Comparison of ENCODE assay signal across 11 cellular contexts in genomic region chr5:1437452-1437851, GRCh38. TPM values are rescaled to one million over a fixed set of nuclear protein-coding genes. Genes with fewer than 3 reads are reported as not detected.
A peak's percentile ranks its signal among the peaks of the same experiment; 100 is the strongest.
DNase-seq lines count a peak whose midpoint lies in the region; ATAC-seq and TF ChIP-seq lines count a peak whose summit lies in the region.
"Had no signal": no experiment of that assay in that cellular context is flagged by ENCODE, and none has a peak within 500 bp of the region (broad histone marks: within the 10 kb centered on the region; RNA-seq: fewer than 3 reads in every experiment).

No MANE protein-coding gene starts in this region.

- TF ChIP-seq RAD21 in Ishikawa (IDR thresholded peaks at IDR 0.05; ENCODE audit: low read depth) = no peak

- intact Hi-C loops in A673 (cut with micrococcal nuclease; ENCODE audit: unreplicated experiment) = no loop called here

- ATAC-seq in DND-41 (ENCODE audit: insufficient read depth, low read depth) (peak; percentile 39; the same call in 1 of the 3 replicates), RWPE2 (ENCODE audit: low read depth) (peak; percentile 97), GM21367 (IDR thresholded peaks at IDR 0.05; ENCODE audit: unreplicated experiment) (no peak), GM21529 (IDR thresholded peaks at IDR 0.05; ENCODE audit: unreplicated experiment) (no peak)

- H3K4me3 ChIP-seq in DND-41 (ENCODE audit: low read depth in 1 of 2, low read length in 2 of 2) = no peak overlapping the region
- H3K4me3 ChIP-seq in RWPE2 (ENCODE audit: severe bottlenecking) = no peak overlapping the region
- H3K4me3 ChIP-seq in A673 (ENCODE audit: low read depth, low read length, poor library complexity, severe bottlenecking) = no peak overlapping the region
- H3K4me3 ChIP-seq: prostate gland had no signal

- H3K9ac ChIP-seq in DND-41 (ENCODE audit: low read depth, low read length) = no peak overlapping the region

- DNase-seq in DND-41 (no peak), RWPE2 (ENCODE audit: low spot score) (peak; percentile 71), kidney tubule cell (ENCODE audit: low spot score) (peak; percentile 50), A673 (ENCODE audit: low spot score) (no peak)
- DNase-seq in activated CD4-positive, alpha-beta T cell treated with anti-CD3 and anti-CD28 coated beads for 1 hour = no peak
- DNase-seq: activated naive CD4-positive, alpha-beta T cell treated with Interleukin-2 at 50 U/mL for 16 hours; stimulated activated naive CD4-positive, alpha-beta T cell had no signal

- no TSS peak for BruUV-seq in A673 (replicated peaks; lab: Mats Ljungman, UMichigan)

- no peak overlapping the region for H3K4me2 ChIP-seq in DND-41 (ENCODE audit: insufficient read depth, low read length)

- H3K79me2 ChIP-seq in DND-41 (ENCODE audit: insufficient read depth, low read length) = no peaks in the 10 kb centered on the region

- H3K27me3 ChIP-seq in DND-41 (ENCODE audit: insufficient read depth, low read length, poor library complexity) (no peaks in the 10 kb centered on the region), RWPE2 (ENCODE audit: insufficient read depth, poor library complexity, severe bottlenecking) (peaks cover 20% of the 10 kb centered on the region), A673 (replicated peaks; ENCODE audit: insufficient read depth, low read depth, low read length, poor library complexity) (peaks cover 32% of the 10 kb centered on the region)

- H3K4me1 ChIP-seq in DND-41 (ENCODE audit: insufficient read depth, low read length) = no peaks in the 10 kb centered on the region
- H3K4me1 ChIP-seq in RWPE2 (ENCODE audit: insufficient read depth, poor library complexity, severe bottlenecking) = peaks cover 5% of the 10 kb centered on the region
- H3K4me1 ChIP-seq in A673 (ENCODE audit: insufficient read depth, low read length, poor library complexity, severe bottlenecking) = no peaks in the 10 kb centered on the region
- H3K4me1 ChIP-seq: prostate gland had no signal

- no peaks in the 10 kb centered on the region for H4K20me1 ChIP-seq in DND-41 (ENCODE audit: insufficient read depth, low read length)

- H3K36me3 ChIP-seq in DND-41 (ENCODE audit: insufficient read depth, low read length) (no peaks in the 10 kb centered on the region), RWPE2 (ENCODE audit: low read depth) (no peaks in the 10 kb centered on the region), A673 (ENCODE audit: insufficient read depth, low read length, poor library complexity, severe bottlenecking) (no peaks in the 10 kb centered on the region)
- H3K36me3 ChIP-seq: prostate gland had no signal

- H2AFZ ChIP-seq in DND-41 (ENCODE audit: low read depth, low read length) = no peak overlapping the region

- peaks cover 10% of the 10 kb centered on the region for H3K9me3 ChIP-seq in DND-41 (ENCODE audit: insufficient read depth, low read length, severe bottlenecking)
- peaks cover 4% of the 10 kb centered on the region for H3K9me3 ChIP-seq in RWPE2 (ENCODE audit: severe bottlenecking)
- no peaks in the 10 kb centered on the region for H3K9me3 ChIP-seq in A673 (ENCODE audit: low read depth, low read length, poor library complexity, severe bottlenecking)
- H3K9me3 ChIP-seq: prostate gland had no signal

- CTCF ChIA-PET in A673 (lab: Charles Lee) = no interaction called here

- TF ChIP-seq EP300 in Ishikawa (IDR thresholded peaks at IDR 0.05; ENCODE audit: borderline replicate concordance) = no peak

- POLR2A ChIA-PET in A673 (lab: Charles Lee; ENCODE audit: low non-redundant PET) = no interaction called here

- TF ChIP-seq CTCF in DND-41 (IDR thresholded peaks at IDR 0.05; ENCODE audit: borderline replicate concordance, extremely low read depth, low read length, poor library complexity, severe bottlenecking) (no peak), RWPE2 (IDR thresholded peaks at IDR 0.05; ENCODE audit: poor library complexity, severe bottlenecking) (peak; percentile 25), A673 (conservative IDR thresholded peaks at IDR 0.05; ENCODE audit: low read depth, low read length) (no peak)

- H3K27ac ChIP-seq in DND-41 (ENCODE audit: low read length) (no peak overlapping the region), RWPE2 (ENCODE audit: poor library complexity, severe bottlenecking) (no peak overlapping the region), A673 (ENCODE audit: low read depth, low read length, poor library complexity, severe bottlenecking) (no peak overlapping the region)
- H3K27ac ChIP-seq: prostate gland had no signal

TF ChIP-seq in Ishikawa, 13 proteins besides CTCF, POLR2A, EP300 and RAD21:
- TF ChIP-seq TAF1 (IDR thresholded peaks at IDR 0.05; ENCODE audit: low read depth) (no peak), MAX (IDR thresholded peaks at IDR 0.05) (peak; percentile 46; the same call in 1 of the 2 replicates)

RNA-seq across cellular contexts. Expression of gene SLC6A3, which starts 7.8 kb away (rescaled TPM):
- not detected in 2 replicates for total RNA-seq in A673 (2021)

Comparison
In these comparisons a context has a peak if more than half of its experiments do, and no peak if none do; other contexts are left out.
1. ATAC-seq: peak in DND-41 (single experiment) and RWPE2 (single experiment); none in GM21367 (single experiment) and GM21529 (single experiment).
2. DNase-seq: peak in RWPE2 (single experiment) and kidney tubule cell (single experiment); none in DND-41 (single experiment), activated CD4-positive, alpha-beta T cell treated with anti-CD3 and anti-CD28 coated beads for 1 hour (single experiment) and A673 (single experiment).